In genomic region chr2:131054488-131054887, GRCh38 we compare ENCODE assay signal across 21 cellular contexts.
"Had no signal": no experiment of that assay in that cellular context is flagged by ENCODE, and none has a peak within 500 bp of the region (broad histone marks: within the 10 kb centered on the region; RNA-seq: fewer than 3 reads in every experiment).

No MANE protein-coding gene starts in this region.

- ATAC-seq: gastrocnemius medialis; left cardiac atrium; left lung; naive thymus-derived CD4-positive, alpha-beta T cell had no signal

- H3K9me3 ChIP-seq: esophagus squamous epithelium, gastrocnemius medialis, heart right ventricle, left lung, lower lobe of right lung had no signal

- H3K4me3 ChIP-seq: coronary artery, dorsolateral prefrontal cortex, esophagus squamous epithelium, gastrocnemius medialis, heart right ventricle, left lung, lower lobe of right lung had no signal

- H3K27ac ChIP-seq: coronary artery, epithelial cell of prostate, esophagus squamous epithelium, heart right ventricle, left lung, lower lobe of right lung had no signal

- DNase-seq: dermis blood vessel endothelial cell; effector CD4-positive, alpha-beta T cell; effector memory CD4-positive, alpha-beta T cell; erythroblast; esophagus squamous epithelium; foreskin fibroblast; foreskin melanocyte; gastrocnemius medialis; glutamatergic neuron; heart right ventricle; hippocampal formation; left cardiac atrium; left ventricle myocardium superior; mesenchymal stem cell; midbrain; naive thymus-derived CD4-positive, alpha-beta T cell had no signal

- H3K27me3 Mint-ChIP-seq: naive thymus-derived CD4-positive, alpha-beta T cell had no signal

- H3K9me3 Mint-ChIP-seq: naive thymus-derived CD4-positive, alpha-beta T cell had no signal

- H3K4me3 Mint-ChIP-seq: naive thymus-derived CD4-positive, alpha-beta T cell had no signal

- H3K4me1 ChIP-seq: left lung had no signal

- H3K27me3 ChIP-seq: dorsolateral prefrontal cortex, esophagus squamous epithelium, gastrocnemius medialis, heart right ventricle, left lung had no signal
